ENCODE assay signal across 23 cellular contexts in the genomic region with DNA sequence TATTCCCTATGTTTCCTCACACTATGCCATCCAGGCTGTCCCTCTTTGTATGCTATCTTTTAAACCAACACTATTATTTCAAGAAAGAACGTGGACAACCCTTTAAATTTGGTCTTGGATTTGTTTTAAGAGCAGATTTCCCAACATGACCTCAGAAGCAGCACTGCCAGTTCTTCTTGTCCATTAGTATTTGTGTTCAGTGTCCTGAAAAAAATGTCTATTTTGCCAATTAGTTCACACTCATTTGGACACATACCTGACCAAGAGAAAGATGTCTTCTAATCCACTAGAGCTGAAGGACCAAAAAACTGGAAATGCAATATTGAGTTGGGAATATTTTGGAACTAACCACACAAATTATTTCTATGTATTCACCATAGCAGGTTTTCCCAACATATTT.
DNase-seq lines count a peak whose midpoint lies in the region; ATAC-seq, FAIRE-seq and TF ChIP-seq lines count a peak whose summit lies in the region.
"Had no signal": no experiment of that assay in that cellular context is flagged by ENCODE, and none has a peak within 500 bp of the region (broad histone marks: within the 10 kb centered on the region; RNA-seq: fewer than 3 reads in every experiment).

No MANE protein-coding gene starts in this region.

- no peaks in the 10 kb centered on the region for H3K9me3 Mint-ChIP-seq in activated CD4-positive, alpha-beta memory T cell treated with anti-CD3 and anti-CD28 coated beads, Interleukin-2, amount 10 ng/mL, durations not matched to agents 7 days and 5 days

- H3K27ac ChIP-seq in left ventricle myocardium inferior (replicated peaks), result peak overlapping the region; percentile 42

- no peaks in the 10 kb centered on the region for H3K36me3 ChIP-seq in left ventricle myocardium inferior
- H3K36me3 ChIP-seq: BE2C had no signal

- POLR2A ChIA-PET in activated CD4-positive, alpha-beta memory T cell treated with anti-CD3 and anti-CD28 coated beads, Interleukin-2, amount 10 ng/mL, durations not matched to agents 7 days and 5 days (lab: Charles Lee), result no interaction called here

- H3K4me3 ChIP-seq in left ventricle myocardium inferior, result no peak overlapping the region
- H3K4me3 ChIP-seq: GM23338 had no signal

- intact Hi-C loops in left ventricle myocardium inferior (cut with micrococcal nuclease) (no loop called here), Right ventricle myocardium inferior (cut with DNase I) (no loop called here)

- no peak for TF ChIP-seq CTCF in left ventricle myocardium inferior (IDR thresholded peaks at IDR 0.05; ENCODE audit: borderline replicate concordance)

- H3K4me3 Mint-ChIP-seq in activated CD4-positive, alpha-beta memory T cell treated with anti-CD3 and anti-CD28 coated beads, Interleukin-2, amount 10 ng/mL, durations not matched to agents 7 days and 5 days, result no peak overlapping the region
- H3K4me3 Mint-ChIP-seq: CD4-positive, CD25-positive, alpha-beta regulatory T cell; CD8-positive, alpha-beta memory T cell; GM23338 had no signal

- H3K27me3 Mint-ChIP-seq in activated CD4-positive, alpha-beta memory T cell treated with anti-CD3 and anti-CD28 coated beads, Interleukin-2, amount 10 ng/mL, durations not matched to agents 7 days and 5 days, result no peaks in the 10 kb centered on the region
- H3K27me3 Mint-ChIP-seq: CD4-positive, CD25-positive, alpha-beta regulatory T cell; CD8-positive, alpha-beta memory T cell had no signal

- DNase-seq in left ventricle myocardium inferior (no peak), Right ventricle myocardium inferior (ENCODE audit: missing footprints) (no peak), cerebellar nuclear complex (lab: John Stamatoyannopoulos, UW) (peak; percentile 47 to 58), globus pallidus (ENCODE audit: low spot score) (peak; percentile 2), HTR-8/SVneo (ENCODE audit: insufficient read length, low spot score) (no peak), NCI-H1092 (lab: John Stamatoyannopoulos, UW) (no peak)
- DNase-seq in stimulated activated CD4-positive, alpha-beta T cell treated with anti-CD3 and anti-CD28 coated beads, Interleukin-4, amount 100 ng/mL, for 4 hours, result no peak
- no peak for DNase-seq in activated CD4-positive, alpha-beta memory T cell treated with anti-CD3 and anti-CD28 coated beads, Interleukin-2, amount 10 ng/mL, durations not matched to agents 7 days and 5 days
- DNase-seq: 8988T; BE2C; CD4-positive, CD25-positive, alpha-beta regulatory T cell; CD8-positive, alpha-beta memory T cell; COR-L47; DMS 273 treated with DMSO at 0.1 percent for 48 hours; DMS53; DND-41; EL; HCEC 1CT had no signal

- H3K27ac Mint-ChIP-seq in activated CD4-positive, alpha-beta memory T cell treated with anti-CD3 and anti-CD28 coated beads, Interleukin-2, amount 10 ng/mL, durations not matched to agents 7 days and 5 days, result no peak overlapping the region
- H3K27ac Mint-ChIP-seq: CD4-positive, CD25-positive, alpha-beta regulatory T cell; CD8-positive, alpha-beta memory T cell; GM23338 had no signal

- no peak for FAIRE-seq in HTR-8/SVneo (lab: Jason Lieb, UNC)
- FAIRE-seq: G401.6, GM12891, GM18507, H54 had no signal

- no peak for ATAC-seq in Right ventricle myocardium inferior
- ATAC-seq: GM23338 had no signal

- CTCF ChIA-PET in activated CD4-positive, alpha-beta memory T cell treated with anti-CD3 and anti-CD28 coated beads, Interleukin-2, amount 10 ng/mL, durations not matched to agents 7 days and 5 days (lab: Charles Lee), result no interaction called here

- H3K4me1 ChIP-seq in left ventricle myocardium inferior, result peaks cover 10% of the 10 kb centered on the region
- H3K4me1 ChIP-seq: BE2C had no signal

- no peaks in the 10 kb centered on the region for H3K27me3 ChIP-seq in left ventricle myocardium inferior (ENCODE audit: low read depth)
- H3K27me3 ChIP-seq: BE2C had no signal

- H3K36me3 Mint-ChIP-seq in activated CD4-positive, alpha-beta memory T cell treated with anti-CD3 and anti-CD28 coated beads, Interleukin-2, amount 10 ng/mL, durations not matched to agents 7 days and 5 days (ENCODE audit: low read depth), result no peaks in the 10 kb centered on the region
- H3K36me3 Mint-ChIP-seq: CD4-positive, CD25-positive, alpha-beta regulatory T cell; CD8-positive, alpha-beta memory T cell had no signal

- H3K4me1 Mint-ChIP-seq in activated CD4-positive, alpha-beta memory T cell treated with anti-CD3 and anti-CD28 coated beads, Interleukin-2, amount 10 ng/mL, durations not matched to agents 7 days and 5 days, result no peaks in the 10 kb centered on the region
- H3K4me1 Mint-ChIP-seq: CD4-positive, CD25-positive, alpha-beta regulatory T cell; CD8-positive, alpha-beta memory T cell had no signal

- H3K9me3 ChIP-seq in left ventricle myocardium inferior (replicated peaks), result no peaks in the 10 kb centered on the region
- H3K9me3 ChIP-seq: BE2C had no signal

Comparison
In these comparisons a context has a peak if more than half of its experiments do, and no peak if none do; other contexts are left out.
1. DNase-seq: peak in cerebellar nuclear complex (2 of 2) and globus pallidus (single experiment); none in left ventricle myocardium inferior (single experiment), Right ventricle myocardium inferior (single experiment), HTR-8/SVneo (single experiment), NCI-H1092 (single experiment), stimulated activated CD4-positive, alpha-beta T cell treated with anti-CD3 and anti-CD28 coated beads, Interleukin-4, amount 100 ng/mL, for 4 hours (0 of 2) and activated CD4-positive, alpha-beta memory T cell treated with anti-CD3 and anti-CD28 coated beads, Interleukin-2, amount 10 ng/mL, durations not matched to agents 7 days and 5 days (single experiment).